9 cellular contexts compared by ENCODE assay signal in the genomic region with DNA sequence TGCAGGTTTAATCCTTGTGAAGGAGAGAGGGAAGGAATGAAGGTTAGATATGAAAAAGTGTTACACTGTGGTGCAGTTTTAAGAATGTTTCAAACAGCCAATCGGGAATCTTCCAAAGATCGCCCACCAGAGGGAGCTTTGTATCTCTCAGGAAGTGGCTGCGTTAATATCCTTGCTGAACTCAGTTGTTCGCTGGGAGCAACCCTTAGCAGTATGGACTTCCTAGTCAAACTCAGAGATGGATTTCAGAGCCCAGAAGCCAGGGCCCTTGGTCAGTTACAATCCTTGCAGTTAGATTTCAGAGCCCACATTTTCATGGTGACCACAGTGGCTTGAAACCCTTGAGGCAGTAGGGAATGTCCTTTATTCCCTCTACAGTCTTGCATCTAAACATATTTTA.
DNase-seq lines count a peak whose midpoint lies in the region; ATAC-seq and TF ChIP-seq lines count a peak whose summit lies in the region.
"Had no signal": no experiment of that assay in that cellular context is flagged by ENCODE, and none has a peak within 500 bp of the region (broad histone marks: within the 10 kb centered on the region; RNA-seq: fewer than 3 reads in every experiment).

No MANE protein-coding gene starts in this region.

- no peaks in the 10 kb centered on the region for H3K4me1 ChIP-seq in mesenchymal stem cell (ENCODE audit: control insufficient read depth, insufficient read depth, low read depth, low read length)

- H3K36me3 Mint-ChIP-seq in chondrocyte (ENCODE audit: low read depth), result no peaks in the 10 kb centered on the region
- H3K36me3 Mint-ChIP-seq in activated T-cell treated with anti-CD3 and anti-CD28 coated beads, Interleukin-2, amount 50 U/mL, for 72 hours (ENCODE audit: insufficient read depth in 2 of 2), result no peaks in the 10 kb centered on the region

- H3K4me3 ChIP-seq in AG09309 (ENCODE audit: control insufficient read depth, low read depth, low read length) (no peak overlapping the region), mesenchymal stem cell (ENCODE audit: insufficient read depth in 1 of 2, low read depth in 1 of 2, low read length in 2 of 2) (no peak overlapping the region)

- H2BK15ac ChIP-seq in mesenchymal stem cell (ENCODE audit: low read depth, poor library complexity, severe bottlenecking), result no peak overlapping the region

- peak; percentile 47 for DNase-seq in AG09309 (ENCODE audit: low read depth)
- peak; percentile 40 for DNase-seq in NCI-H526 treated with DMSO at 0.1 percent for 48 hours (lab: John Stamatoyannopoulos, UW)
- DNase-seq in chondrocyte (ENCODE audit: low spot score), result no peak
- peak; percentile 45 for DNase-seq in mesenchymal stem cell
- DNase-seq in DMS79 treated with DMSO at 0.1 percent for 48 hours (lab: John Stamatoyannopoulos, UW), result no peak
- no peak for DNase-seq in activated T-cell treated with anti-CD3 and anti-CD28 coated beads, Interleukin-2, amount 50 U/mL, for 72 hours

- ATAC-seq in GM21529 (IDR thresholded peaks at IDR 0.05; ENCODE audit: unreplicated experiment) (peak; percentile 55), GM21381 (IDR thresholded peaks at IDR 0.05; ENCODE audit: unreplicated experiment) (no peak)
- ATAC-seq in activated T-cell treated with anti-CD3 and anti-CD28 coated beads, Interleukin-2, amount 50 U/mL, for 72 hours (replicated peaks in 1 of 2), result no peak

- H3K27ac ChIP-seq in mesenchymal stem cell (ENCODE audit: low read length, poor library complexity, severe bottlenecking), result no peak overlapping the region

- no peaks in the 10 kb centered on the region for H3K4me1 Mint-ChIP-seq in chondrocyte (ENCODE audit: low read depth)
- no peaks in the 10 kb centered on the region for H3K4me1 Mint-ChIP-seq in activated T-cell treated with anti-CD3 and anti-CD28 coated beads, Interleukin-2, amount 50 U/mL, for 72 hours (ENCODE audit: low read depth)

- H3K27me3 ChIP-seq in mesenchymal stem cell (ENCODE audit: control insufficient read depth in 1 of 2, insufficient read depth in 1 of 2, low read length in 2 of 2), result no peaks in the 10 kb centered on the region

- H2AK5ac ChIP-seq in mesenchymal stem cell (ENCODE audit: low read length, severe bottlenecking), result no peak overlapping the region

- no peak overlapping the region for H2AFZ ChIP-seq in mesenchymal stem cell (ENCODE audit: low read depth, low read length)

- no peak overlapping the region for H3K4me2 ChIP-seq in mesenchymal stem cell (ENCODE audit: low read length, poor library complexity, severe bottlenecking)

- H3K27ac Mint-ChIP-seq in chondrocyte (ENCODE audit: unreplicated experiment), result no peak overlapping the region
- no peak overlapping the region for H3K27ac Mint-ChIP-seq in activated T-cell treated with anti-CD3 and anti-CD28 coated beads, Interleukin-2, amount 50 U/mL, for 72 hours
- H3K27ac Mint-ChIP-seq: stimulated activated naive CD8-positive, alpha-beta T cell treated with anti-CD3 and anti-CD28 coated beads, Interleukin-15, Interleukin-2, amounts not matched to agents 100 ng/mL and 50 ng/mL, for 24 hours had no signal

- no peak overlapping the region for H4K91ac ChIP-seq in mesenchymal stem cell (ENCODE audit: low read length)

- no peak overlapping the region for H3K14ac ChIP-seq in mesenchymal stem cell (ENCODE audit: low read length in 2 of 2)

- peaks cover 2% of the 10 kb centered on the region for H3K27me3 Mint-ChIP-seq in chondrocyte (ENCODE audit: low read depth)
- no peaks in the 10 kb centered on the region for H3K27me3 Mint-ChIP-seq in activated T-cell treated with anti-CD3 and anti-CD28 coated beads, Interleukin-2, amount 50 U/mL, for 72 hours (ENCODE audit: low read depth)
- H3K27me3 Mint-ChIP-seq: stimulated activated naive CD8-positive, alpha-beta T cell treated with anti-CD3 and anti-CD28 coated beads, Interleukin-15, Interleukin-2, amounts not matched to agents 100 ng/mL and 50 ng/mL, for 24 hours had no signal

- H2BK120ac ChIP-seq in mesenchymal stem cell (ENCODE audit: low read depth, low read length), result no peak overlapping the region

- no peak overlapping the region for H3K4ac ChIP-seq in mesenchymal stem cell (ENCODE audit: low read depth in 1 of 2, low read length in 2 of 2)

- no peak overlapping the region for H4K8ac ChIP-seq in mesenchymal stem cell (ENCODE audit: low read length)

- H3K36me3 ChIP-seq in mesenchymal stem cell (ENCODE audit: control insufficient read depth in 1 of 2, insufficient read depth in 2 of 2, low read depth in 1 of 2, low read length in 2 of 2), result no peaks in the 10 kb centered on the region

- no peak overlapping the region for H3K4me3 Mint-ChIP-seq in chondrocyte (ENCODE audit: unreplicated experiment)
- H3K4me3 Mint-ChIP-seq in activated T-cell treated with anti-CD3 and anti-CD28 coated beads, Interleukin-2, amount 50 U/mL, for 72 hours, result no peak overlapping the region
- H3K4me3 Mint-ChIP-seq: stimulated activated naive CD8-positive, alpha-beta T cell treated with anti-CD3 and anti-CD28 coated beads, Interleukin-15, Interleukin-2, amounts not matched to agents 100 ng/mL and 50 ng/mL, for 24 hours had no signal

- 11% methylated on average over 4 of the region's 4 CpGs for WGBS in mesenchymal stem cell

- no peaks in the 10 kb centered on the region for H3K9me3 ChIP-seq in mesenchymal stem cell (ENCODE audit: control insufficient read depth, low read length)

- H3K18ac ChIP-seq in mesenchymal stem cell (ENCODE audit: low read depth in 1 of 2, low read length in 2 of 2), result no peak overlapping the region

- peaks cover 5% of the 10 kb centered on the region for H3K79me1 ChIP-seq in mesenchymal stem cell (replicated peaks; ENCODE audit: low read length, poor library complexity, severe bottlenecking)

- H3K9me3 Mint-ChIP-seq in chondrocyte (ENCODE audit: low read depth), result no peaks in the 10 kb centered on the region
- peaks cover 0 to 3% of the 10 kb centered on the region in 2 donors for H3K9me3 Mint-ChIP-seq in activated T-cell treated with anti-CD3 and anti-CD28 coated beads, Interleukin-2, amount 50 U/mL, for 72 hours
- H3K9me3 Mint-ChIP-seq: stimulated activated naive CD8-positive, alpha-beta T cell treated with anti-CD3 and anti-CD28 coated beads, Interleukin-15, Interleukin-2, amounts not matched to agents 100 ng/mL and 50 ng/mL, for 24 hours had no signal

- no peak overlapping the region for H3K23ac ChIP-seq in mesenchymal stem cell (ENCODE audit: low read length in 2 of 2)

- TF ChIP-seq CTCF in AG09309 (IDR thresholded peaks at IDR 0.05; ENCODE audit: control insufficient read depth, insufficient read depth, low read depth, low read length, missing control alignments) (peak; percentile 76), chondrocyte (IDR thresholded peaks at IDR 0.05) (peak; percentile 79)

- H2BK12ac ChIP-seq in mesenchymal stem cell (ENCODE audit: low read length in 2 of 2), result no peak overlapping the region

- H2BK5ac ChIP-seq in mesenchymal stem cell (ENCODE audit: low read depth, low read length, poor library complexity, severe bottlenecking), result no peak overlapping the region

- H3K9ac ChIP-seq in mesenchymal stem cell (ENCODE audit: low read length), result peak overlapping the region; percentile 73

Comparison
In these comparisons a context has a peak if more than half of its experiments do, and no peak if none do; other contexts are left out.
1. DNase-seq: peak in AG09309 (single experiment), NCI-H526 treated with DMSO at 0.1 percent for 48 hours (single experiment) and mesenchymal stem cell (single experiment); none in chondrocyte (single experiment), DMS79 treated with DMSO at 0.1 percent for 48 hours (single experiment) and activated T-cell treated with anti-CD3 and anti-CD28 coated beads, Interleukin-2, amount 50 U/mL, for 72 hours (0 of 2).